39 cellular contexts compared by ENCODE assay signal in genomic region chr4:155837203-155837796, GRCh38. TPM values are rescaled to one million over a fixed set of nuclear protein-coding genes. Genes with fewer than 3 reads are reported as not detected.
DNase-seq lines count a peak whose midpoint lies in the region; ATAC-seq and TF ChIP-seq lines count a peak whose summit lies in the region.
"Had no signal": no experiment of that assay in that cellular context is flagged by ENCODE, and none has a peak within 500 bp of the region (broad histone marks: within the 10 kb centered on the region; RNA-seq: fewer than 3 reads in every experiment).

No MANE protein-coding gene starts in this region.

- H3K36me3 ChIP-seq in left lung = no peaks in the 10 kb centered on the region
- H3K36me3 ChIP-seq: esophagus muscularis mucosa, left ventricle myocardium inferior, pancreas, SJCRH30, suprapubic skin, upper lobe of left lung had no signal

- intact Hi-C loops in left lung (cut with DNase I) = no loop called here

- H3K4me1 ChIP-seq in left lung = no peaks in the 10 kb centered on the region
- H3K4me1 ChIP-seq: esophagus muscularis mucosa, foreskin keratinocyte, pancreas, SJCRH30, suprapubic skin, upper lobe of left lung had no signal

- no peak for TF ChIP-seq CTCF in GM12865 (IDR thresholded peaks at IDR 0.05; ENCODE audit: insufficient read depth, low read depth, low read length, missing control alignments)
- TF ChIP-seq CTCF in left lung (IDR thresholded peaks at IDR 0.05) = no peak

- no peaks in the 10 kb centered on the region for H3K27me3 ChIP-seq in left lung
- H3K27me3 ChIP-seq: esophagus muscularis mucosa, foreskin keratinocyte, pancreas, SJCRH30, suprapubic skin, upper lobe of left lung had no signal

- ATAC-seq in GM19025 (IDR thresholded peaks at IDR 0.05; ENCODE audit: low read depth, unreplicated experiment) (peak; percentile 51), GM21619 (IDR thresholded peaks at IDR 0.05; ENCODE audit: unreplicated experiment) (peak; percentile 57), HG03442 (IDR thresholded peaks at IDR 0.05; ENCODE audit: unreplicated experiment) (peak; percentile 72), left lung (no peak)
- ATAC-seq: activated CD8-positive, alpha-beta T cell treated with anti-CD3 and anti-CD28 coated beads, Interleukin-2, amount 10 ng/mL, durations not matched to agents 7 days and 5 days; activated naive CD4-positive, alpha-beta T cell treated with anti-CD3 and anti-CD28 coated beads, Interleukin-2, amount 50 U/mL, for 72 hours; foreskin keratinocyte; pancreas; stimulated activated naive B cell treated with anti-CD40 and anti-IgM and Interleukin-4, amounts not matched to agents 10 μg/mL and 1 μg/mL and 100 μg/mL, for 72 hours had no signal

- no peak overlapping the region for H3K27ac ChIP-seq in left lung
- H3K27ac ChIP-seq: dorsolateral prefrontal cortex, esophagus muscularis mucosa, foreskin keratinocyte, HL-60, KMS-11, left ventricle myocardium inferior, pancreas, SJCRH30, suprapubic skin, upper lobe of left lung had no signal

- H3K9me3 ChIP-seq in left lung = no peaks in the 10 kb centered on the region
- H3K9me3 ChIP-seq: esophagus muscularis mucosa, left ventricle myocardium inferior, pancreas, SJCRH30, suprapubic skin, upper lobe of left lung had no signal

- DNase-seq in GM12865 (ENCODE audit: low read depth) = peak; percentile 40
- no peak for DNase-seq in SW480 (ENCODE audit: low spot score)
- DNase-seq in NCI-H1092 treated with DMSO at 0.1 percent for 48 hours (lab: John Stamatoyannopoulos, UW) = no peak
- no peak for DNase-seq in activated gamma-delta T cell treated with Interleukin-2 at 50 U/mL for 16 hours
- DNase-seq in left lung = no peak
- DNase-seq: 8988T; activated CD8-positive, alpha-beta T cell treated with anti-CD3 and anti-CD28 coated beads, Interleukin-2, amount 10 ng/mL, durations not matched to agents 7 days and 5 days; C1 segment of cervical spinal cord; COR-L47; DMS53; dorsolateral prefrontal cortex; foreskin keratinocyte; H9; head of caudate nucleus; left ventricle myocardium inferior; mesenchymal stem cell; NCI-H1436; NCI-H2081; NCI-H345; NCI-H774; pancreas; SJCRH30; stimulated activated CD4-positive, alpha-beta T cell treated with anti-CD3 and anti-CD28 coated beads, Interleukin-15, amount 100 ng/mL, for 24 hours; stimulated activated naive B cell treated with anti-CD40 and anti-IgM and Interleukin-4, amounts not matched to agents 10 μg/mL and 1 μg/mL and 100 μg/mL, for 72 hours; SW 1271; T-helper 9 cell; upper lobe of left lung had no signal

- H3K4me3 ChIP-seq in GM12865 (ENCODE audit: low read depth, low read length) (no peak overlapping the region), left lung (no peak overlapping the region)
- H3K4me3 ChIP-seq: dorsolateral prefrontal cortex, esophagus muscularis mucosa, left ventricle myocardium inferior, pancreas, SJCRH30, suprapubic skin, upper lobe of left lung had no signal

RNA-seq across cellular contexts. Expression of gene ASIC5, which starts 28.8 kb away (rescaled TPM):
- total RNA-seq in left lung = not detected
- total RNA-seq: activated CD8-positive, alpha-beta T cell treated with anti-CD3 and anti-CD28 coated beads, Interleukin-2, amount 10 ng/mL, durations not matched to agents 7 days and 5 days; activated naive CD4-positive, alpha-beta T cell treated with anti-CD3 and anti-CD28 coated beads, Interleukin-2, amount 50 U/mL, for 72 hours; activated T-helper 2 cell treated with anti-CD3 and anti-CD28 coated beads, Interferon-gamma antibody, Interleukin-2, Interleukin-4, amounts not matched to agents 10 μg/mL and 5 μg/mL and 100 μg/mL, durations not matched to agents 14 hours and 24 hours and 36 hours; chondrocyte; dorsolateral prefrontal cortex; esophagus muscularis mucosa; foreskin keratinocyte; H9; left ventricle myocardium inferior; neural crest cell; pancreas; renal cortical epithelial cell; SJCRH30; suprapubic skin; upper lobe of left lung had no signal
